Comparison of ENCODE assay signal across 3 cellular contexts in the genomic region with DNA sequence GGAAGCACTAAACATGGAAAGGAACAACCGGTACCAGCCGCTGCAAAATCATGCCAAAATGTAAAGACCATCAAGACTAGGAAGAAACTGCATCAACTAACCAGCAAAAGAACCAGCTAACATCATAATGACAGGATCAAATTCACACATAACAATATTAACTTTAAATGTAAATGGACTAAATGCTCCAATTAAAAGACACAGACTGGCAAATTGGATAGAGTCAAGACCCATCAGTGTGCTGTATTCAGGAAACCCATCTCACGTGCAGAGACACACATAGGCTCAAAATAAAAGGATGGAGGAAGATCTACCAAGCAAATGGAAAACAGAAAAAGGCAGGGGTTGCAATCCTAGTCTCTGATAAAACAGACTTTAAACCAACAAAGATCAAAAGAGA. TPM values are rescaled to one million over a fixed set of nuclear protein-coding genes. Genes with fewer than 3 reads are reported as not detected.
"Had no signal": no experiment of that assay in that cellular context is flagged by ENCODE, and none has a peak within 500 bp of the region (broad histone marks: within the 10 kb centered on the region; RNA-seq: fewer than 3 reads in every experiment).

No MANE protein-coding gene starts in this region.

RNA-seq across cellular contexts. Expression of gene ITGA11, which starts 34.0 kb away (rescaled TPM):
- total RNA-seq: natural killer cell, progenitor cell of endocrine pancreas had no signal
- polyA plus RNA-seq: neural cell had no signal
